ENCODE assay signal across 23 cellular contexts in genomic region chr1:71828431-71829012, GRCh38.
A peak's percentile ranks its signal among the peaks of the same experiment; 100 is the strongest.
DNase-seq lines count a peak whose midpoint lies in the region; ATAC-seq and TF ChIP-seq lines count a peak whose summit lies in the region.
"Had no signal": no experiment of that assay in that cellular context is flagged by ENCODE, and none has a peak within 500 bp of the region (broad histone marks: within the 10 kb centered on the region; RNA-seq: fewer than 3 reads in every experiment).

No MANE protein-coding gene starts in this region.

- H2AK5ac ChIP-seq in neuronal stem cell (ENCODE audit: low read depth, low read length): no peak overlapping the region

- DNase-seq in DMS53 (lab: John Stamatoyannopoulos, UW) (peak; percentile 61), NCI-H2029 treated with DMSO at 0.1 percent for 48 hours (lab: John Stamatoyannopoulos, UW) (peak; percentile 31), globus pallidus (ENCODE audit: low spot score) (peak; percentile 82), neuronal stem cell (ENCODE audit: low spot score) (peak; percentile 5), glomerular visceral epithelial cell (ENCODE audit: extremely low spot score) (no peak), erythroblast (lab: John Stamatoyannopoulos, UW) (no peak), adrenal gland (no peak)
- DNase-seq: activated CD4-positive, alpha-beta T cell treated with anti-CD3 and anti-CD28 coated beads for 36 hours; activated naive CD4-positive, alpha-beta T cell treated with anti-CD3 and anti-CD28 coated beads for 36 hours; activated T-cell treated with anti-CD3 and anti-CD28 coated beads, Interleukin-2, amount 50 U/mL, for 4 hours; Calu3; immature natural killer cell; KG1; left ventricle myocardium superior; NCI-H187; occipital lobe; Peyer's patch; right cardiac atrium; SJCRH30; stimulated activated CD4-positive, alpha-beta T cell treated with anti-CD3 and anti-CD28 coated beads, Interleukin-15, amount 100 ng/mL, for 24 hours had no signal

- no CpG with 5 or more reads among the region's 3 CpGs for WGBS in neuronal stem cell (ENCODE audit: extremely low coverage in 2 of 2, insufficient read length in 2 of 2, insufficient replicate concordance in 1 of 2), 2 donors
- WGBS in adrenal gland, 4 donors: 45 to 54% (median 49%) methylated on average over 3 of the region's 3 CpGs

- H2BK120ac ChIP-seq in neuronal stem cell (ENCODE audit: low read depth, low read length): no peak overlapping the region

- H3K4me2 ChIP-seq in neuronal stem cell (ENCODE audit: insufficient read depth, low read length, poor library complexity, severe bottlenecking): no peak overlapping the region
- H3K4me2 ChIP-seq: BLaER1 had no signal

- H3K4me3 ChIP-seq in neuronal stem cell (ENCODE audit: low read length in 2 of 2) (no peak overlapping the region), adrenal gland (no peak overlapping the region)
- H3K4me3 ChIP-seq: BLaER1, Peyer's patch, SJCRH30 had no signal

- no peaks in the 10 kb centered on the region for H3K36me3 ChIP-seq in neuronal stem cell (replicated peaks in 1 of 2; ENCODE audit: control insufficient read depth in 2 of 2, insufficient read depth in 2 of 2, low read length in 2 of 2)
- no peaks in the 10 kb centered on the region for H3K36me3 ChIP-seq in adrenal gland (replicated peaks in 1 of 2)
- H3K36me3 ChIP-seq: BLaER1, Peyer's patch, SJCRH30 had no signal

- no peak for TF ChIP-seq CTCF in adrenal gland (IDR thresholded peaks at IDR 0.05)

- no peak overlapping the region for H4K8ac ChIP-seq in neuronal stem cell (ENCODE audit: low read depth, low read length)

- H2BK5ac ChIP-seq in neuronal stem cell (ENCODE audit: low read length): no peak overlapping the region

- H3K9me3 ChIP-seq in neuronal stem cell (replicated peaks in 1 of 2; ENCODE audit: control insufficient read depth in 2 of 2, insufficient read depth in 1 of 2, low read depth in 1 of 2, low read length in 2 of 2) (no peaks in the 10 kb centered on the region), adrenal gland (replicated peaks in 1 of 3) (no peaks in the 10 kb centered on the region)
- H3K9me3 ChIP-seq: BLaER1, Peyer's patch, SJCRH30 had no signal

- no peak for ATAC-seq in GM18870 (IDR thresholded peaks at IDR 0.05; ENCODE audit: unreplicated experiment)
- ATAC-seq: activated CD4-positive, alpha-beta T cell treated with anti-CD3 and anti-CD28 coated beads for 36 hours; activated T-cell treated with anti-CD3 and anti-CD28 coated beads, Interleukin-2, amount 50 U/mL, for 4 hours; left ventricle myocardium superior; right cardiac atrium had no signal

- H2AFZ ChIP-seq in neuronal stem cell (ENCODE audit: low read length): peak overlapping the region; percentile 50

- H2BK15ac ChIP-seq in neuronal stem cell (ENCODE audit: low read length): no peak overlapping the region

- H3K27me3 ChIP-seq in neuronal stem cell (ENCODE audit: control insufficient read depth in 3 of 3, insufficient read depth in 3 of 3, low read depth in 1 of 3, low read length in 3 of 3) (no peaks in the 10 kb centered on the region), adrenal gland (no peaks in the 10 kb centered on the region)
- H3K27me3 ChIP-seq: BLaER1, dorsolateral prefrontal cortex, Peyer's patch, SJCRH30 had no signal

- peaks cover 4 to 9% of the 10 kb centered on the region in 2 donors for H3K4me1 ChIP-seq in neuronal stem cell (ENCODE audit: control insufficient read depth in 2 of 2, insufficient read depth in 1 of 2, low read depth in 1 of 2, low read length in 2 of 2)
- H3K4me1 ChIP-seq in adrenal gland (replicated peaks in 1 of 2): no peaks in the 10 kb centered on the region
- H3K4me1 ChIP-seq: Peyer's patch, SJCRH30 had no signal

- H2BK12ac ChIP-seq in neuronal stem cell (ENCODE audit: low read length): no peak overlapping the region

- no peaks in the 10 kb centered on the region for H3K79me1 ChIP-seq in neuronal stem cell (ENCODE audit: low read depth, low read length)

- H3K23ac ChIP-seq in neuronal stem cell (ENCODE audit: low read depth, low read length, poor library complexity): no peak overlapping the region

- TF ChIP-seq POLR2A in erythroblast (IDR thresholded peaks at IDR 0.05; ENCODE audit: low read length) (no peak), adrenal gland (IDR thresholded peaks at IDR 0.05) (no peak)

- intact Hi-C loops in adrenal gland (cut with DNase I): no loop called here

- H4K91ac ChIP-seq in neuronal stem cell (ENCODE audit: low read depth, low read length, poor library complexity): no peak overlapping the region

- no peak overlapping the region for H3K18ac ChIP-seq in neuronal stem cell (ENCODE audit: low read length)

- H3K27ac ChIP-seq in neuronal stem cell (replicated peaks; ENCODE audit: low read length) (no peak overlapping the region), adrenal gland (no peak overlapping the region)
- H3K27ac ChIP-seq: BLaER1, Peyer's patch, SJCRH30 had no signal

- H3K9ac ChIP-seq in neuronal stem cell (ENCODE audit: low read depth, low read length, poor library complexity): no peak overlapping the region
- H3K9ac ChIP-seq: BLaER1 had no signal

- H3K14ac ChIP-seq in neuronal stem cell (ENCODE audit: low read length): no peak overlapping the region

- H3K4ac ChIP-seq in neuronal stem cell (ENCODE audit: low read length): no peak overlapping the region

Comparison
In these comparisons a context has a peak if more than half of its experiments do, and no peak if none do; other contexts are left out.
1. DNase-seq: peak in DMS53 (single experiment), NCI-H2029 treated with DMSO at 0.1 percent for 48 hours (single experiment), globus pallidus (single experiment) and neuronal stem cell (single experiment); none in glomerular visceral epithelial cell (single experiment), erythroblast (0 of 2) and adrenal gland (0 of 7).